10 cellular contexts compared by ENCODE assay signal in genomic region chr21:46092026-46092764, GRCh38. TPM values are rescaled to one million over a fixed set of nuclear protein-coding genes. Genes with fewer than 3 reads are reported as not detected.
DNase-seq lines count a peak whose midpoint lies in the region; ATAC-seq and TF ChIP-seq lines count a peak whose summit lies in the region.
"Had no signal": no experiment of that assay in that cellular context is flagged by ENCODE, and none has a peak within 500 bp of the region (broad histone marks: within the 10 kb centered on the region; RNA-seq: fewer than 3 reads in every experiment).

No MANE protein-coding gene starts in this region.

- 71% methylated on average over 23 of the region's 23 CpGs for WGBS in heart right ventricle, 2 donors

- TF ChIP-seq CTCF in WI38 (IDR thresholded peaks at IDR 0.05; ENCODE audit: low read depth, low read length) = no peak
- no peak for TF ChIP-seq CTCF in heart right ventricle (IDR thresholded peaks at IDR 0.05)

- H3K9me3 ChIP-seq in BLaER1 treated with 17β-estradiol and CSF1 and Interleukin-3, amounts not matched to agents 10 nM and 100 nM (replicated peaks in 1 of 11) = peaks cover 31 to 34% (median 33%) of the 10 kb centered on the region in 11 experiments
- H3K9me3 ChIP-seq in heart right ventricle = peaks cover 0 to 21% (median 10%) of the 10 kb centered on the region in 11 donors
- H3K9me3 ChIP-seq in effector memory CD4-positive, alpha-beta T cell (ENCODE audit: control insufficient read depth, low read length) = no peaks in the 10 kb centered on the region

- peak overlapping the region; percentile 2 to 55 (median 36); a peak in 11 of 22 replicates for H3K9ac ChIP-seq in BLaER1 treated with 17β-estradiol and CSF1 and Interleukin-3, amounts not matched to agents 10 nM and 100 nM

- DNase-seq in heart right ventricle (peak; percentile 49 to 66), sciatic nerve (ENCODE audit: low spot score) (peak; percentile 77), DMS153 (lab: John Stamatoyannopoulos, UW) (no peak), iPS-NIHi11 (ENCODE audit: low spot score) (no peak)
- DNase-seq in effector memory CD4-positive, alpha-beta T cell = no peak
- DNase-seq: immature natural killer cell, NCI-H2029 treated with DMSO at 0.1 percent for 48 hours had no signal

- no peaks in the 10 kb centered on the region for H4K20me1 ChIP-seq in BLaER1 treated with 17β-estradiol and CSF1 and Interleukin-3, amounts not matched to agents 10 nM and 100 nM

- no peaks in the 10 kb centered on the region for H3K36me3 ChIP-seq in BLaER1 treated with 17β-estradiol and CSF1 and Interleukin-3, amounts not matched to agents 10 nM and 100 nM
- H3K36me3 ChIP-seq in heart right ventricle = no peaks in the 10 kb centered on the region
- H3K36me3 ChIP-seq in effector memory CD4-positive, alpha-beta T cell (ENCODE audit: control insufficient read depth, insufficient read depth, low read length) = no peaks in the 10 kb centered on the region

- H3K4me2 ChIP-seq in BLaER1 treated with 17β-estradiol and CSF1 and Interleukin-3, amounts not matched to agents 10 nM and 100 nM = peak overlapping the region; percentile 36 to 81 (median 71); a peak in 21 of 22 replicates

- no peaks in the 10 kb centered on the region for H3K27me3 ChIP-seq in BLaER1 treated with 17β-estradiol and CSF1 and Interleukin-3, amounts not matched to agents 10 nM and 100 nM
- H3K27me3 ChIP-seq in heart right ventricle = peaks cover 0 to 2% (median 0%) of the 10 kb centered on the region in 7 donors
- no peaks in the 10 kb centered on the region for H3K27me3 ChIP-seq in effector memory CD4-positive, alpha-beta T cell (replicated peaks; ENCODE audit: control insufficient read depth, insufficient read depth, low read length, poor library complexity, severe bottlenecking)

- H3K27ac ChIP-seq in BLaER1 treated with 17β-estradiol and CSF1 and Interleukin-3, amounts not matched to agents 10 nM and 100 nM = peak overlapping the region in 1 of 11 experiments; percentile 36; a peak in 1 of 22 replicates
- H3K27ac ChIP-seq in heart right ventricle = peak overlapping the region; percentile 44 to 88 (median 80)
- no peak overlapping the region for H3K27ac ChIP-seq in effector memory CD4-positive, alpha-beta T cell (ENCODE audit: insufficient read depth, low read length, poor library complexity, severe bottlenecking)

- intact Hi-C loops in heart right ventricle (cut with DNase I) = loop anchor here in 3 of 10 donors (5.0 to 10.0 kb wide), 3 partner anchors 47 to 117 kb away; no protein-coding TSS in a partner anchor
- intact Hi-C loops in sciatic nerve (cut with DNase I) = no loop called here

- ATAC-seq in heart right ventricle = peak; percentile 71 to 85 (median 81)
- ATAC-seq in sciatic nerve = peak; percentile 93
- ATAC-seq in HG02571 (IDR thresholded peaks at IDR 0.05; ENCODE audit: unreplicated experiment) = no peak

- peaks cover 5 to 27% (median 14%) of the 10 kb centered on the region in 10 experiments; a peak in 18 of 20 replicates for H3K4me1 ChIP-seq in BLaER1 treated with 17β-estradiol and CSF1 and Interleukin-3, amounts not matched to agents 10 nM and 100 nM
- peaks cover under 1 to 31% (median 17%) of the 10 kb centered on the region in 9 donors for H3K4me1 ChIP-seq in heart right ventricle
- H3K4me1 ChIP-seq in effector memory CD4-positive, alpha-beta T cell (ENCODE audit: control insufficient read depth, insufficient read depth, low read length, poor library complexity, severe bottlenecking) = no peaks in the 10 kb centered on the region

- H3K4me3 ChIP-seq in BLaER1 treated with 17β-estradiol and CSF1 and Interleukin-3, amounts not matched to agents 10 nM and 100 nM = peak overlapping the region in 1 of 10 experiments; percentile 6; a peak in 1 of 20 replicates
- H3K4me3 ChIP-seq in WI38 (ENCODE audit: low read depth, low read length) = peak overlapping the region; percentile 51
- no peak overlapping the region for H3K4me3 ChIP-seq in heart right ventricle
- H3K4me3 ChIP-seq in effector memory CD4-positive, alpha-beta T cell (ENCODE audit: insufficient read depth, low read depth, low read length, poor library complexity, severe bottlenecking) = no peak overlapping the region

RNA-seq across cellular contexts. Expression of gene COL6A2, which starts 5.7 kb away (rescaled TPM):
- total RNA-seq in heart right ventricle = 100 to 1,000 TPM in 8 of 10 donors, 10 to 100 TPM in 2; 76.6 to 370 (median 119) TPM
- 100 to 1,000 TPM; 301 to 363 TPM for polyA plus RNA-seq in heart right ventricle
- 397 TPM for total RNA-seq in sciatic nerve

Comparison
In these comparisons a context has a peak if more than half of its experiments do, and no peak if none do; other contexts are left out.
1. DNase-seq: peak in heart right ventricle (2 of 2) and sciatic nerve (single experiment); none in DMS153 (single experiment), iPS-NIHi11 (single experiment) and effector memory CD4-positive, alpha-beta T cell (0 of 3).